Comparison of ENCODE assay signal across 2 cellular contexts in the genomic region with DNA sequence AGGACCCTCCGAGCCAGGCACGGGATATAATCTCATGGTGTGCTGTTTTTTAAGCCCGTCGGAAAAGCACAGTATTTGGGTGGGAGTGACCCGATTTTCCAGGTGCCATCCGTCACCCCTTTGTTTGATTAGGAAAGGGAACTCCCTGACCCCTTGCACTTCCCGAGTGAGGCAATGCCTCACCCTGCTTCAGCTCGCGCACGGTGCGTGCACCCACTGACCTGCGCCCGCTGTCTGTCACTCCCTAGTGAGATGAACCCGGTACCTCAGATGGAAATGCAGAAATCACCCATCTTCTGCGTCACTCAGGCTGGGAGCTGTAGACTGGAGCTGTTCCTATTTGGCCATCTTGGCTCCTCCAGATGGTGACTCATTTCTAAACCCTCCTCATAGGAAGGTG. TPM values are rescaled to one million over a fixed set of nuclear protein-coding genes. Genes with fewer than 3 reads are reported as not detected.
"Had no signal": no experiment of that assay in that cellular context is flagged by ENCODE, and none has a peak within 500 bp of the region (broad histone marks: within the 10 kb centered on the region; RNA-seq: fewer than 3 reads in every experiment).

No MANE protein-coding gene starts in this region.

RNA-seq across cellular contexts. Expression of gene ZNF726, which starts 18.6 kb away (rescaled TPM):
- polyA plus RNA-seq: neural cell, smooth muscle cell had no signal
